In the genomic region with DNA sequence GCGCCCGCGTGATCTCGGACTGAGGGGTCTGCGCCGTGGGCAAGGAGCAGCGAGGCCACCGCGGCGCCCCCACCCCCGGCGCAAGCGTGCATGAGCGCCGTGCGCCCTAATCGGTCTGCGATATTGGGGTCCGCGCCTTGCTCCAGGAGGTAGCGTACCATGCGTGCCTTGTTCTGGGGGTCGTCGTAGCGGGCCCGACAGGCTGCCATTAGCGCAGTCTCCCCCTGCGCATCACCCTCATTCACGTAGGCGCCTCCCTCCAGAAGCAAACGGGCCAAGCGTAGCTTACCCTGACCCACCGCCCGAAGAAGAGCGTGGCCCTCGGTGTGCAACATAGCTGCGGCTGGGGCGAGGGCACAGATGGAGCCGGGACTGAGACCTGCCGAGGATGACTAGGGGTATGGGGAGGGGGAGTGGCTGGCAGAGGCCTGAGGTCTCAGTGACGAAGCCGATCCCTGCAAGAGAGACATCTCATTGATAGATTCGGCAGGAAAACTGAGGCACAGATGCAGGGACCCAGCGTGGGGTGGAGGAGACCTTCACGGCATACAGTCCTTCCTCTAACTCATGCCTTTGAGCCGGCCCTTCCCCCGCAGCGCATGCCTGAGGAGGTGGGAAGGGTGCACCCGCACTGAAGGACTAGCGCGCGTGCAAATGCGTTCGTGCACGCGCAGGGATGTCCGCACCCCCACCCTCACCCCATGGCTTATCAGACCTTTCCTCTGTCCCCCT, we compare ENCODE assay signal across 8 cellular contexts. TPM values are rescaled to one million over a fixed set of nuclear protein-coding genes. Genes with fewer than 3 reads are reported as not detected.
DNase-seq lines count a peak whose midpoint lies in the region; ATAC-seq, FAIRE-seq and TF ChIP-seq lines count a peak whose summit lies in the region.

No MANE protein-coding gene starts in this region.

- H3K36me3 ChIP-seq in ascending aorta (no peaks in the 10 kb centered on the region), skeletal muscle tissue (ENCODE audit: control insufficient read depth in 3 of 3, insufficient read depth in 3 of 3, low read length in 3 of 3) (no peaks in the 10 kb centered on the region)

- no peak for ATAC-seq in GM21381 (IDR thresholded peaks at IDR 0.05; ENCODE audit: unreplicated experiment)
- no peak for ATAC-seq in HG02571 (IDR thresholded peaks at IDR 0.05; ENCODE audit: unreplicated experiment)
- no peak for ATAC-seq in HG03469 (IDR thresholded peaks at IDR 0.05; ENCODE audit: unreplicated experiment)

- peak overlapping the region; percentile 79 to 87 (median 82) for H3K9ac ChIP-seq in skeletal muscle tissue (ENCODE audit: low read depth in 1 of 3, low read length in 3 of 3)

- FAIRE-seq in GM19239 (lab: Jason Lieb, UNC): peak; percentile 53

- H3K4me3 ChIP-seq in ascending aorta (peak overlapping the region; percentile 81 to 92), iPS-11a (ENCODE audit: low read depth, low read length) (peak overlapping the region; percentile 74), skeletal muscle tissue (ENCODE audit: low read length in 3 of 3) (peak overlapping the region; percentile 79 to 87 (median 86))

- H3K9me3 ChIP-seq in ascending aorta (no peaks in the 10 kb centered on the region), skeletal muscle tissue (ENCODE audit: control insufficient read depth in 3 of 3, low read length in 3 of 3) (no peaks in the 10 kb centered on the region)

- no peak for DNase-seq in GM19239 (ENCODE audit: insufficient read length, low spot score)
- peak; percentile 75 for DNase-seq in RPMI8226
- peak in 1 of 2 donors; percentile 81 for DNase-seq in ascending aorta (ENCODE audit: low spot score in 2 of 2)

- H3K27ac ChIP-seq in ascending aorta (peak overlapping the region; percentile 96 to 97), skeletal muscle tissue (ENCODE audit: low read depth, low read length) (peak overlapping the region; percentile 10)

- intact Hi-C loops in ascending aorta (cut with DNase I): loop anchor here (1.0 to 5.0 kb wide), 3 partner anchors 18 to 51 kb away; partner anchors contain the start of gene TXNIP

- TF ChIP-seq CTCF in ascending aorta (IDR thresholded peaks at IDR 0.05): no peak

- H3K4me1 ChIP-seq in ascending aorta (peaks cover 17 to 43% of the 10 kb centered on the region in 2 donors), skeletal muscle tissue (ENCODE audit: control insufficient read depth in 3 of 3, insufficient read depth in 3 of 3, low read length in 3 of 3) (peaks cover 60 to 68% (median 62%) of the 10 kb centered on the region in 3 donors)

- H3K27me3 ChIP-seq in ascending aorta (no peaks in the 10 kb centered on the region), skeletal muscle tissue (ENCODE audit: control insufficient read depth in 3 of 3, insufficient read depth in 3 of 3, low read length in 3 of 3) (no peaks in the 10 kb centered on the region)

RNA-seq across cellular contexts. Expression of gene ANKRD34A, which starts 2.8 kb away (rescaled TPM):
- total RNA-seq in ascending aorta: 13.6 TPM
- total RNA-seq in skeletal muscle tissue: under 0.01 TPM

RNA-seq across cellular contexts. Expression of gene POLR3GL, which starts 2.9 kb away (rescaled TPM):
- total RNA-seq in ascending aorta (22.9 TPM), skeletal muscle tissue (17.7 TPM)

RNA-seq across cellular contexts. Expression of gene LIX1L, which starts 3.8 kb away (rescaled TPM):
- total RNA-seq in ascending aorta (44.0 TPM), skeletal muscle tissue (16.2 TPM)

RNA-seq across cellular contexts. Expression of gene RBM8A, which starts 34.3 kb away (rescaled TPM):
- total RNA-seq in ascending aorta: 48.9 TPM
- 36.5 TPM for total RNA-seq in skeletal muscle tissue

RNA-seq across cellular contexts. Expression of gene TXNIP, which starts 34.8 kb away (rescaled TPM):
- total RNA-seq in ascending aorta: 877 TPM
- 536 TPM for total RNA-seq in skeletal muscle tissue

Comparison
In these comparisons a context has a peak if more than half of its experiments do, and no peak if none do; other contexts are left out.
1. RNA of gene ANKRD34A, which starts 2.8 kb away (total RNA-seq): 13.6 TPM in ascending aorta (single experiment); under 0.01 TPM in skeletal muscle tissue (single experiment); every median in the first group is over 10 times any median in the second.
2. Peak in every context shown above with its lines, with median percentiles within 50 percentile points of each other: H3K4me3 ChIP-seq.